In the genomic region with DNA sequence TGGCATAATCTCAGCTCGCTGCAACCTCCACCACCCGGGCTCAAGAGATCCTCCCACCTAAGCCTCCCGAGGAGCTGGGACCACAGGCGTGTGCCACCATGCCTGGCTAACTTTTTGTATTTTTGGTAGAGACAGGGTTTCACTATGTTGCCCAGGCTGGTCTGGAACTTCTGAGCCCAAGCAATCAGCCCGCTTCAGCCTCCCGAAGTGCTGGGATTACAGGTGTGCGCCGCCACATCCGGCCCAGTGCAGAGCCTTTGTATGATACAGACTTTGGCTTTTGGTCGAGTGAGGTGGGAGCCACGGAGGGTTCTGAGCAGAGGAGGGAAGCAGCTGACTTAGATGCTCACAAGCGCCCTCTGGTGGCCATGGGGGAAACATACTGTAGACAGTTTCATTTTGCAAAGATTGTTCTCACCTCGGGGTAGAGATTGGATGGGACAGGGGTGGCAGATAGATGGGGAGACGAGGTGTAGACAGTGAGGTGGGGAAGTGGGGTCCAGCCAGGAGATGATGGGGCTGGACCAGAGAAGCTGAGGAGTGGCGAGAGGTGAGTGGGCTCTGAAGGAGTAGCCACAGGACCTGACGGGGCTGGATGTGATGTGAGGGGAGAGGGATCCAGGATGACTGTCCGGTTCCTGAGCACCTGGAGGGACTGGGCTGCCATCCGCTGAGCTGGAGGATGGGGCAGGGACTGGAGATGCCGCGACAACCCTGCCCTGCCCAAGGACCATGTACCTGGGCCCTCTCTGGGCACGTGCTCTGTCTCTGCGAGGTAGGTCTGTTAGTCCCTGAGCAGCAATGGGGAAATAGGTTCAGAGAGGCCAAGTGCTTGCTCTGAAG, we compare ENCODE assay signal across 8 cellular contexts.
DNase-seq lines count a peak whose midpoint lies in the region; ATAC-seq and TF ChIP-seq lines count a peak whose summit lies in the region.
"Not testable (repeated sequence)": the region's sequence is repeated elsewhere in the genome, so short reads cannot be mapped to it uniquely, and the experiment has no call there.

No MANE protein-coding gene starts in this region.

- H3K27ac Mint-ChIP-seq in CD14-positive monocyte = peak overlapping the region in 5 of 7 donors; percentile 2 to 85 (median 50)
- H3K27ac Mint-ChIP-seq in naive thymus-derived CD8-positive, alpha-beta T cell = peak overlapping the region in 4 of 10 donors; percentile 6 to 26 (median 16)

- not testable (repeated sequence) for H3K9me3 ChIP-seq in adipocyte (ENCODE audit: control insufficient read depth, low read length)

- H3K36me3 ChIP-seq in adipocyte (ENCODE audit: control insufficient read depth, insufficient read depth, low read length, severe bottlenecking) = not testable (repeated sequence)

- DNase-seq in CD14-positive monocyte (ENCODE audit: low spot score) = not testable (repeated sequence)
- DNase-seq in HS-5 (ENCODE audit: low read depth) (peak; percentile 10), adipocyte (ENCODE audit: low read depth) (peak; percentile 79), foreskin melanocyte (peak; percentile 37)
- peak; percentile 46 for DNase-seq in NK-92 treated with Interleukin-12 subunit alpha and Interleukin-12 subunit beta, amount 100 ng/mL, for 24 hours (lab: John Stamatoyannopoulos, UW)
- peak; percentile 50 to 84 (median 68) for DNase-seq in naive thymus-derived CD8-positive, alpha-beta T cell
- peak; percentile 56 for DNase-seq in stimulated activated CD8-positive, alpha-beta memory T cell treated with anti-CD3 and anti-CD28 coated beads, Interleukin-15, amount 100 ng/mL, for 24 hours (ENCODE audit: low read depth)

- peak; percentile 74 to 75 for ATAC-seq in activated CD4-positive, CD25-positive, alpha-beta regulatory T cell treated with anti-CD3 and anti-CD28 coated beads, Interleukin-2, amount 50 U/mL, for 24 hours
- peak; percentile 82 to 83 for ATAC-seq in naive thymus-derived CD8-positive, alpha-beta T cell

- H3K4me1 ChIP-seq in adipocyte (ENCODE audit: control insufficient read depth, insufficient read depth, low read length) = not testable (repeated sequence)

- H3K9me3 Mint-ChIP-seq in CD14-positive monocyte; naive thymus-derived CD8-positive, alpha-beta T cell: not testable (repeated sequence)

- peak overlapping the region; percentile 73 to 76 for H3K4me3 Mint-ChIP-seq in CD14-positive monocyte
- H3K4me3 Mint-ChIP-seq in naive thymus-derived CD8-positive, alpha-beta T cell = peak overlapping the region in 5 of 10 donors; percentile 1 to 37 (median 24)

- H3K27me3 ChIP-seq in adipocyte (replicated peaks; ENCODE audit: control insufficient read depth, insufficient read depth, low read length) = not testable (repeated sequence)

- not testable (repeated sequence) for H3K36me3 Mint-ChIP-seq in CD14-positive monocyte; naive thymus-derived CD8-positive, alpha-beta T cell

- not testable (repeated sequence) for H3K9ac ChIP-seq in adipocyte (ENCODE audit: low read length)

- H3K27me3 Mint-ChIP-seq in CD14-positive monocyte (ENCODE audit: low read depth in 3 of 3); naive thymus-derived CD8-positive, alpha-beta T cell: not testable (repeated sequence)

- H3K4me3 ChIP-seq in adipocyte (ENCODE audit: low read length) = not testable (repeated sequence)

- intact Hi-C loops in CD14-positive monocyte (cut with micrococcal nuclease) = not testable (repeated sequence)

- peak; percentile 81 for TF ChIP-seq CTCF in CD14-positive monocyte (IDR thresholded peaks at IDR 0.05)

- POLR2A ChIA-PET in naive thymus-derived CD8-positive, alpha-beta T cell (lab: Charles Lee) = interaction anchor here (0.6 kb wide), 1 partner anchor 96 kb away, joined by 3 read pairs; no protein-coding TSS in a partner anchor

- H3K4me1 Mint-ChIP-seq in CD14-positive monocyte = peaks cover 24% of the 10 kb centered on the region
- H3K4me1 Mint-ChIP-seq in naive thymus-derived CD8-positive, alpha-beta T cell = peaks cover 7 to 16% (median 12%) of the 10 kb centered on the region in 4 donors
